29 cellular contexts compared by ENCODE assay signal in the genomic region with DNA sequence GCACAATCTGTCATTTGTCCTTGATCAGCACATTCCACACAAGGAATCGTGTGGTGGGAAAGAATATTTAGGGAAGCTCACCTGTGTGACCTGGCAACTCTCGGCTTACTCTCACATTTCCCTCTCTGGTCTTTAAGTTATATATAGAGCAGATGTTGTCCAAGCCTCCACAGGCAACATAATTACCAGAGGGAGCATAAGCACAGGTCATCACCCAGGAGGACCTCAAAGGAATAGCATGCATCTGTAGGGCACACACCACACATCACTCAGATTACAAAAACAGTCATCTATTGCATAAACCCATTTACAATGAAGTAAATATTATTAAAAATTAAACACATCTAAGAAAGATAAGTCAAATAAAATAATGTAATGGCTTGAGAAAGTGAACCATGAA.
"Had no signal": no experiment of that assay in that cellular context is flagged by ENCODE, and none has a peak within 500 bp of the region (broad histone marks: within the 10 kb centered on the region; RNA-seq: fewer than 3 reads in every experiment).

No MANE protein-coding gene starts in this region.

- DNase-seq: activated CD4-positive, alpha-beta memory T cell treated with anti-CD3 and anti-CD28 coated beads for 36 hours; activated CD4-positive, alpha-beta T cell treated with anti-CD3 and anti-CD28 coated beads for 36 hours; activated CD4-positive, alpha-beta T cell treated with anti-CD3 and anti-CD28 coated beads, Interleukin-2, amount 50 U/mL, for 1 hour; activated CD8-positive, alpha-beta memory T cell treated with anti-CD3 and anti-CD28 coated beads, Interleukin-2, amount 50 U/mL, for 4 hours; activated naive CD4-positive, alpha-beta T cell; activated naive CD4-positive, alpha-beta T cell treated with anti-CD3 and anti-CD28 coated beads, Interleukin-2, amount 50 U/mL, for 16 hours; activated naive CD8-positive, alpha-beta T cell treated with anti-CD3 and anti-CD28 coated beads for 36 hours; activated T-cell treated with anti-CD3 and anti-CD28 coated beads for 4 hours; activated T-cell treated with anti-CD3 and anti-CD28 coated beads, Interleukin-2, amount 50 U/mL, for 4 hours; body of pancreas; central memory CD4-positive, alpha-beta T cell; NCI-H1092 treated with DMSO at 0.1 percent for 48 hours; NCI-H1417; NCI-H187 treated with DMSO at 0.1 percent for 48 hours; NCI-H2081; NCI-H2171 treated with DMSO at 0.1 percent for 48 hours; NCI-H2227 treated with DMSO at 0.1 percent for 48 hours; NCI-H446; NCI-H510A treated with DMSO at 0.1 percent for 48 hours; NCI-H526 treated with DMSO at 0.1 percent for 48 hours; NK-92 treated with Interleukin-12 subunit alpha and Interleukin-12 subunit beta, amount 100 ng/mL, for 24 hours; PC-3; Peyer's patch; RPMI8226; T1000 had no signal

- H3K4me1 ChIP-seq: body of pancreas, Peyer's patch had no signal

- H3K27me3 ChIP-seq: body of pancreas, Peyer's patch had no signal

- FAIRE-seq: astrocyte, bronchial epithelial cell had no signal

- H3K27ac ChIP-seq: body of pancreas, KMS-11, Peyer's patch had no signal

- ATAC-seq: activated CD4-positive, alpha-beta T cell treated with anti-CD3 and anti-CD28 coated beads for 36 hours; activated CD4-positive, CD25-positive, alpha-beta regulatory T cell treated with anti-CD3 and anti-CD28 coated beads, Interleukin-2, amount 50 U/mL, for 24 hours; activated T-cell treated with anti-CD3 and anti-CD28 coated beads, Interleukin-2, amount 50 U/mL, for 4 hours; body of pancreas; PC-3 had no signal

- H3K9me3 ChIP-seq: body of pancreas, Peyer's patch had no signal

- H3K4me3 ChIP-seq: body of pancreas, Peyer's patch had no signal
